Comparison of ENCODE assay signal across 6 cellular contexts in the genomic region with DNA sequence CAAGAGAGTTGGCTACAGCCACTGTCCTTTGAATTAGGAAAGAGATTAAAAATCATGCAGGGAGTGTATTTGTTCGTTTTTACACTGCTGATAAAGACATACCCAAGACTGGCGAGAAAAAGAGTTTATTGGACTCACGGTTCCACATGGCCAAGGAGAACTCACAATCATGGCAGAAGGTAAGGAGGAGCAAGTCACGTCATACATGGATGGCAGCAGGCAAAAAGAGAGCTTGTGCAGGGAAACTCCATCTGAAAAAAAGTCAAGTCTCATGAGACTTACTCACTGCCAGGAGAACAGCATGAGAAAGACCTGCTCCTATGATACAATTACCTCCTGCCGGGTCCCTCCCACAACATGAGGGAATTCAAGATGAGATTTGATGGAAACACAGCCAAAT.
"Had no signal": no experiment of that assay in that cellular context is flagged by ENCODE, and none has a peak within 500 bp of the region (broad histone marks: within the 10 kb centered on the region; RNA-seq: fewer than 3 reads in every experiment).

No MANE protein-coding gene starts in this region.

- H3K4me2 ChIP-seq: KMS-11 had no signal

- H3K27ac ChIP-seq: HL-60, KMS-11 had no signal

- FAIRE-seq: HTR-8/SVneo had no signal

- DNase-seq: IMR-90, KBM-7, KG1 had no signal

- H3K9ac ChIP-seq: KMS-11 had no signal
